26 cellular contexts compared by ENCODE assay signal in the genomic region with DNA sequence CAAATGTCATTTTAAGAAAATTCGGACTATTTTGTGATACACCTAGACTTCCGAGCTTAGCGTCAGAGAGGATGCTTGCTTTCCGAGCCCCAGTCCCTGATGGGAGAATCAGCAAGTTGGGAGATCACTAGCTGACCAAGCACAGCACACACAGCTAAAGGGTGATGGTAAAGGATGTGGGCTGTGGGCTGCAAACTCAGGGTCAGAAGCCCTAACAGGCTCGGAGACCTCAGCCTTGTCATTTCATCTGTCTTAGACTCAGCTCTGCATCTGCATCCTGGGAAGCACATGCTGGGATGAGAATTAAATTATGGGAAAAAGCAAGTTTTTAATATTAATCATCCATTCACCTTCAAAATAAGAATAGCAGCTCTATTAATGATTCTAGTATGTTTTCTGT.
"Had no signal": no experiment of that assay in that cellular context is flagged by ENCODE, and none has a peak within 500 bp of the region (broad histone marks: within the 10 kb centered on the region; RNA-seq: fewer than 3 reads in every experiment).

No MANE protein-coding gene starts in this region.

- H3K27me3 ChIP-seq: colonic mucosa, gastrocnemius medialis, heart left ventricle, hepatocyte, left lung, sigmoid colon, testis, tibial artery had no signal

- H3K27ac ChIP-seq: colonic mucosa, gastrocnemius medialis, heart left ventricle, hepatocyte, left lung, psoas muscle, sigmoid colon, testis, tibial artery had no signal

- H3K4me3 ChIP-seq: colonic mucosa, gastrocnemius medialis, heart left ventricle, hepatocyte, left lung, mucosa of descending colon, psoas muscle, sigmoid colon, testis, tibial artery had no signal

- H3K9me3 ChIP-seq: colonic mucosa, gastrocnemius medialis, heart left ventricle, left lung, mucosa of descending colon, psoas muscle, sigmoid colon, testis, tibial artery had no signal

- H3K4me1 ChIP-seq: colonic mucosa, gastrocnemius medialis, psoas muscle, sigmoid colon, testis, tibial artery had no signal

- H3K27ac Mint-ChIP-seq: mesothelial cell of epicardium; naive B cell; stimulated activated memory B cell treated with anti-CD40 and anti-IgM and Interleukin-4, amounts not matched to agents 10 μg/mL and 1 μg/mL and 100 μg/mL, for 72 hours; type B pancreatic cell had no signal

- H3K4me1 Mint-ChIP-seq: naive B cell; stimulated activated memory B cell treated with anti-CD40 and anti-IgM and Interleukin-4, amounts not matched to agents 10 μg/mL and 1 μg/mL and 100 μg/mL, for 72 hours had no signal

- H3K27me3 Mint-ChIP-seq: naive B cell; stimulated activated memory B cell treated with anti-CD40 and anti-IgM and Interleukin-4, amounts not matched to agents 10 μg/mL and 1 μg/mL and 100 μg/mL, for 72 hours; type B pancreatic cell had no signal

- H3K36me3 ChIP-seq: colonic mucosa, gastrocnemius medialis, heart left ventricle, left lung, sigmoid colon, tibial artery had no signal

- ATAC-seq: gastrocnemius medialis; heart left ventricle; left cardiac atrium; left lung; mucosa of descending colon; psoas muscle; right cardiac atrium; stimulated activated memory B cell treated with anti-CD40 and anti-IgM and Interleukin-4, amounts not matched to agents 10 μg/mL and 1 μg/mL and 100 μg/mL, for 72 hours; stimulated activated naive CD8-positive, alpha-beta T cell treated with anti-CD3 and anti-CD28 coated beads, Interleukin-15, Interleukin-2, amounts not matched to agents 100 U/mL and 50 U/mL, for 24 hours had no signal

- FAIRE-seq: endometrium had no signal

- H3K36me3 Mint-ChIP-seq: mesothelial cell of epicardium; natural killer cell treated with Interleukin-12 subunit alpha and Interleukin-12 subunit beta and Interleukin-15 and Interleukin-18, amount 100 ng/mL, for 72 hours; type B pancreatic cell had no signal

- DNase-seq: colonic mucosa; dermis blood vessel endothelial cell; effector memory CD4-positive, alpha-beta T cell; gastrocnemius medialis; heart left ventricle; left cardiac atrium; left lung; mesenchymal stem cell; mucosa of descending colon; naive B cell; psoas muscle; right cardiac atrium; sigmoid colon; stimulated activated CD4-positive, alpha-beta T cell treated with anti-CD3 and anti-CD28 coated beads, Interleukin-2, amount 100 ng/mL, for 24 hours; stimulated activated CD4-positive, alpha-beta T cell treated with anti-CD3 and anti-CD28 coated beads, Interleukin-4, amount 100 ng/mL, for 24 hours; stimulated activated naive CD8-positive, alpha-beta T cell treated with anti-CD3 and anti-CD28 coated beads, Interleukin-15, Interleukin-2, amounts not matched to agents 100 U/mL and 50 U/mL, for 24 hours; substantia nigra; testis; tibial artery had no signal

- H3K4me3 Mint-ChIP-seq: mesothelial cell of epicardium; naive B cell; natural killer cell treated with Interleukin-12 subunit alpha and Interleukin-12 subunit beta and Interleukin-15 and Interleukin-18, amount 100 ng/mL, for 72 hours; neural crest cell; stimulated activated memory B cell treated with anti-CD40 and anti-IgM and Interleukin-4, amounts not matched to agents 10 μg/mL and 1 μg/mL and 100 μg/mL, for 72 hours; type B pancreatic cell had no signal

- H3K9me3 Mint-ChIP-seq: mesothelial cell of epicardium; naive B cell; natural killer cell treated with Interleukin-12 subunit alpha and Interleukin-12 subunit beta and Interleukin-15 and Interleukin-18, amount 100 ng/mL, for 72 hours; stimulated activated memory B cell treated with anti-CD40 and anti-IgM and Interleukin-4, amounts not matched to agents 10 μg/mL and 1 μg/mL and 100 μg/mL, for 72 hours had no signal
